9 cellular contexts compared by ENCODE assay signal in the genomic region with DNA sequence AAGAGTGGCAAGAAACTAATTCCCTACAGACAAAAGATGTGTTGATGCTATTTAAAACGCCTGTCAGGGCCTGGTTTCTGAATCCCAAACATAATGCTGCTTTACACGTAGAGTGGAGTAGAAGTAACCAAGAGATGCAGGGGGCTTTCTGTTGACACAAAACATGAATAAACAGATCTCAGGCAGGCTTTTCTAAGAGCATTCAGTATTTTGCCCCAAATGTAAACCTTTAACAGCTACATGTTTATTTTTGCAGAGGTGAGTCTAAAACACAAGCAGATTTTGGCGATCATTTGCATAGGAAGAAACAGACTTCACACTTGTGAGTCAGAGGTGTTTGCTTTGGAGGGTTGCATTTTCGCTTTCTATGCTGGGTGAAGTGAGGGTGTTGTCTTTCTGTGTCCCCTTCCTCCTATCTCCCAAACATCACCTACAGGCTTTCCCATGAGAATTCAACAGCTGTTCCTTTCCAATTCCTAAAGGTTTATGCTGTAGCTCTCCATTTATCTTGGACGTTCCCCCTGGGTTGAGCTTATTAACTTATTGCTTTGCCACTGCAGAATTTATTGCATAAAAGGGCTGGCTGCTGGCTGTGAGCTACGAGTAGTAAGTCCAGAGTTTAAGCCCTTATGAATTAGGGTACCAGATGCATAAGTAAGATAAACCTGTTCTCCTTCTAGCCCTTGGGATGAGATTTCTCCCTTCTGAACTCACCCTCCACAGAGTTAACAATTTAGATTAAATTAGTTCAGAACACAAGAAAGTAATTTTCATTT.
A peak's percentile ranks its signal among the peaks of the same experiment; 100 is the strongest.
DNase-seq lines count a peak whose midpoint lies in the region; ATAC-seq lines count a peak whose summit lies in the region.
"Had no signal": no experiment of that assay in that cellular context is flagged by ENCODE, and none has a peak within 500 bp of the region (broad histone marks: within the 10 kb centered on the region; RNA-seq: fewer than 3 reads in every experiment).

No MANE protein-coding gene starts in this region.

- peak overlapping the region; percentile 63 for H3K27ac ChIP-seq in HUES48 (ENCODE audit: low read depth, low read length)
- H3K27ac ChIP-seq: right lobe of liver had no signal

- peaks cover 0 to 9% (median 2%) of the 10 kb centered on the region in 6 donors for H3K9me3 Mint-ChIP-seq in immature natural killer cell

- intact Hi-C loops in posterior vena cava (cut with DNase I) (no loop called here), left ventricle myocardium superior (cut with micrococcal nuclease) (no loop called here)

- H3K9ac ChIP-seq in HUES48 (ENCODE audit: low read depth, low read length), result no peak overlapping the region

- H3K4me1 ChIP-seq in HUES48 (ENCODE audit: control insufficient read depth, insufficient read depth, low read length), result peaks cover 18% of the 10 kb centered on the region
- H3K4me1 ChIP-seq: right lobe of liver had no signal

- H3K4me1 Mint-ChIP-seq in immature natural killer cell, result peaks cover 13 to 17% of the 10 kb centered on the region in 2 donors

- peak overlapping the region; percentile 64 to 90 (median 85) for H3K27ac Mint-ChIP-seq in immature natural killer cell

- H3K9me3 ChIP-seq in HUES48 (ENCODE audit: control insufficient read depth, insufficient read depth, low read length), result 0 out of 2 replicates have a peak, but pooled peaks cover 3% of the 10 kb centered on the region
- H3K9me3 ChIP-seq: right lobe of liver had no signal

- no peaks in the 10 kb centered on the region for H3K36me3 ChIP-seq in HUES48 (ENCODE audit: control insufficient read depth, insufficient read depth, low read length)
- H3K36me3 ChIP-seq: right lobe of liver had no signal

- ATAC-seq in GM18520 (IDR thresholded peaks at IDR 0.05; ENCODE audit: unreplicated experiment) (peak; percentile 97), GM21723 (IDR thresholded peaks at IDR 0.05; ENCODE audit: unreplicated experiment) (peak; percentile 99), left ventricle myocardium superior (no peak)

- H3K27me3 Mint-ChIP-seq in immature natural killer cell (ENCODE audit: low read depth in 3 of 3), result peaks cover 0 to 4% (median 0%) of the 10 kb centered on the region in 3 donors

- H3K4me3 Mint-ChIP-seq in immature natural killer cell, result peak overlapping the region; percentile 64 to 81 (median 74)

- DNase-seq in immature natural killer cell (peak in 2 of 3 donors; percentile 13 to 38), glomerular visceral epithelial cell (ENCODE audit: extremely low spot score) (no peak), posterior vena cava (ENCODE audit: low spot score) (no peak), left ventricle myocardium superior (no peak)
- DNase-seq in activated CD4-positive, CD25-positive, alpha-beta regulatory T cell (lab: John Stamatoyannopoulos, UW), result no peak
- DNase-seq: right lobe of liver had no signal

- no peak overlapping the region for H3K4me3 ChIP-seq in HUES48 (ENCODE audit: low read depth, low read length)
- H3K4me3 ChIP-seq: right lobe of liver had no signal

- peaks cover 0 to 4% (median 0%) of the 10 kb centered on the region in 3 donors for H3K36me3 Mint-ChIP-seq in immature natural killer cell

- no peaks in the 10 kb centered on the region for H3K27me3 ChIP-seq in HUES48 (ENCODE audit: control insufficient read depth, insufficient read depth, low read length)
- H3K27me3 ChIP-seq: right lobe of liver had no signal

Comparison
In these comparisons a context has a peak if more than half of its experiments do, and no peak if none do; other contexts are left out.
1. DNase-seq: peak in immature natural killer cell (2 of 3); none in glomerular visceral epithelial cell (single experiment), posterior vena cava (single experiment), activated CD4-positive, CD25-positive, alpha-beta regulatory T cell (0 of 4) and left ventricle myocardium superior (single experiment).